21 cellular contexts compared by ENCODE assay signal in the genomic region with DNA sequence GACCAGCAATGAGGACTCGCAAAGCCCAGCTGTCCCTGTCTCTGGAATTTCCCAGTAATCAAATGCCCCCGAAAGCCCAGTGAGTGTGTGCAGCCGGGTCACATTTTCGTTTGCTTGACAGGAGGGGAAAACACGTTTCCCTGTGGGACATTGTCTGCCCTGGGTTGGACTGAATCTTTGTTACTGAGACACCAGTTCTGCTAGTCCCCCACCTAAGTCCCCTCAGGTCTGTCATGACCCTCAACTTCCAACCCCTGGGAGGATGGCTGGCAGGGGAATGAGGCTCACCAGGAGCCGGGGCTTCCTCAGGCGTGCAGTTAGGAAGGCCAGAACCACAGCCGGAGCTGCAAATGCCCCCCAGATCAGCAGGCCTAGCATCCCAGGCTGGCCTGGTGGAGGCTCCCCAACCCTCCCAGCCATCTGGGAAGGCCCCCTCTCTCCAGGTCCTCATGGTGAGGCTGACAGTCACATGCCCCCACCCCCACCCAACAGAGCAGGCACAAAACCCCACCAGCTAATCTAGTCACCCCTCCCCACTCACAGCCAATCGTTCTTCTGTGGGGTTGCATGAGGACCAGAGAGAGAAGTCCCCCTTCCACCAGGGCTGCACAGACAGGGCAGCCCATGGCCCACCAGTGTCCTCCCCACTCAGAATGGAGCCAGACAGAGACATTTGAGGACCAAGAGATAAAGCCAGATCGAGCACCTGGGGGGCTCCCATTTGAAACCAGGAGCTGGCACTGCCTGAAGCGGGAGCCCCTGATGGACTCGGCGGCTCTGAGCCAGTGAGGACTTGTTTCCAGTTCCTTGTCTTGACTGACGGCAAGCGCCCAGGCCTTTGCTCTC. TPM values are rescaled to one million over a fixed set of nuclear protein-coding genes. Genes with fewer than 3 reads are reported as not detected.
"Had no signal": no experiment of that assay in that cellular context is flagged by ENCODE, and none has a peak within 500 bp of the region (broad histone marks: within the 10 kb centered on the region; RNA-seq: fewer than 3 reads in every experiment).

No MANE protein-coding gene starts in this region.

- H3K9me3 Mint-ChIP-seq: activated naive CD8-positive, alpha-beta T cell treated with anti-CD3 and anti-CD28 coated beads for 36 hours; activated T-helper 1 cell treated with anti-CD3 and anti-CD28 coated beads, Interleukin-12 subunit alpha, Interleukin-12 subunit beta, Interleukin-2, Interleukin-4 antibody, amounts not matched to agents 30 ng/mL and 10 ng/mL and 1 ng/mL, durations not matched to agents 14 hours and 24 hours and 36 hours; natural killer cell; stimulated activated naive CD8-positive, alpha-beta T cell treated with anti-CD3 and anti-CD28 coated beads, Interleukin-15, amount 100 ng/mL, for 72 hours had no signal

- DNase-seq: activated CD4-positive, alpha-beta T cell treated with anti-CD3 and anti-CD28 coated beads, Interleukin-2, amount 50 U/mL, for 1 hour; activated CD4-positive, CD25-positive, alpha-beta regulatory T cell treated with anti-CD3 and anti-CD28 coated beads, Interleukin-2, amount 50 U/mL, for 72 hours; activated gamma-delta T cell treated with Interleukin-2 at 50 U/mL for 16 hours; activated naive CD8-positive, alpha-beta T cell treated with anti-CD3 and anti-CD28 coated beads for 36 hours; activated T-cell treated with anti-CD3 and anti-CD28 coated beads for 4 hours; amniotic stem cell; left ventricle myocardium inferior; mucosa of descending colon; natural killer cell; small intestine; stimulated activated CD4-positive, alpha-beta T cell treated with anti-CD3 and anti-CD28 coated beads, Interleukin-15, amount 100 ng/mL, for 24 hours; stimulated activated CD4-positive, alpha-beta T cell treated with anti-CD3 and anti-CD28 coated beads, Interleukin-2, amount 100 ng/mL, for 48 hours; stimulated activated naive CD8-positive, alpha-beta T cell treated with anti-CD3 and anti-CD28 coated beads, Interleukin-15, amount 100 ng/mL, for 72 hours; T-helper 17 cell; upper lobe of right lung had no signal

- H3K4me1 ChIP-seq: left ventricle myocardium inferior, upper lobe of right lung had no signal

- H3K4me3 ChIP-seq: cardiac muscle cell, dorsolateral prefrontal cortex, left ventricle myocardium inferior, mucosa of descending colon, upper lobe of right lung had no signal

- H3K4me3 Mint-ChIP-seq: activated naive CD8-positive, alpha-beta T cell treated with anti-CD3 and anti-CD28 coated beads for 36 hours; activated T-helper 1 cell treated with anti-CD3 and anti-CD28 coated beads, Interleukin-12 subunit alpha, Interleukin-12 subunit beta, Interleukin-2, Interleukin-4 antibody, amounts not matched to agents 30 ng/mL and 10 ng/mL and 1 ng/mL, durations not matched to agents 14 hours and 24 hours and 36 hours; natural killer cell; stimulated activated naive CD8-positive, alpha-beta T cell treated with anti-CD3 and anti-CD28 coated beads, Interleukin-15, amount 100 ng/mL, for 72 hours; T-helper 17 cell had no signal

- H3K27me3 ChIP-seq: cardiac muscle cell, upper lobe of right lung had no signal

- ATAC-seq: mucosa of descending colon, natural killer cell, T-helper 17 cell, upper lobe of right lung had no signal

- FAIRE-seq: frontal cortex, small intestine had no signal

- H3K36me3 ChIP-seq: cardiac muscle cell, left ventricle myocardium inferior, neutrophil, upper lobe of right lung had no signal

- H3K9me3 ChIP-seq: left ventricle myocardium inferior, mucosa of descending colon, neutrophil, upper lobe of right lung had no signal

- H3K36me3 Mint-ChIP-seq: activated naive CD8-positive, alpha-beta T cell treated with anti-CD3 and anti-CD28 coated beads for 36 hours; natural killer cell had no signal

- H3K27ac Mint-ChIP-seq: activated naive CD8-positive, alpha-beta T cell treated with anti-CD3 and anti-CD28 coated beads for 36 hours; activated T-helper 1 cell treated with anti-CD3 and anti-CD28 coated beads, Interleukin-12 subunit alpha, Interleukin-12 subunit beta, Interleukin-2, Interleukin-4 antibody, amounts not matched to agents 30 ng/mL and 10 ng/mL and 1 ng/mL, durations not matched to agents 14 hours and 24 hours and 36 hours; natural killer cell; stimulated activated naive CD8-positive, alpha-beta T cell treated with anti-CD3 and anti-CD28 coated beads, Interleukin-15, amount 100 ng/mL, for 72 hours; T-helper 17 cell had no signal

- H3K27ac ChIP-seq: cardiac muscle cell, left ventricle myocardium inferior, neutrophil, upper lobe of right lung, VCaP had no signal

- H3K4me1 Mint-ChIP-seq: activated naive CD8-positive, alpha-beta T cell treated with anti-CD3 and anti-CD28 coated beads for 36 hours; natural killer cell; stimulated activated naive CD8-positive, alpha-beta T cell treated with anti-CD3 and anti-CD28 coated beads, Interleukin-15, amount 100 ng/mL, for 72 hours; T-helper 17 cell had no signal

RNA-seq across cellular contexts. Expression of a gene that starts 33.6 kb away (rescaled TPM):
- total RNA-seq: activated naive CD8-positive, alpha-beta T cell treated with anti-CD3 and anti-CD28 coated beads for 36 hours; activated T-helper 1 cell treated with anti-CD3 and anti-CD28 coated beads, Interleukin-12 subunit alpha, Interleukin-12 subunit beta, Interleukin-2, Interleukin-4 antibody, amounts not matched to agents 30 ng/mL and 10 ng/mL and 1 ng/mL, durations not matched to agents 14 hours and 24 hours and 36 hours; natural killer cell; T-helper 17 cell had no signal
